In genomic region chr11:57335343-57336110, GRCh38 we compare ENCODE assay signal across 1 cellular context.
TF ChIP-seq lines count a peak whose summit lies in the region.

Gene SSRP1 (minus strand): TSS chr11:57335892. CDS start chr11:57335121, 771 bp downstream.

TF ChIP-seq in HepG2, 621 proteins besides CTCF, POLR2A, EP300 and RAD21 (continued from another document and continues in another):
- peak; percentile 38; the same call in 1 of the 2 replicates for TF ChIP-seq HIVEP1 (CRISPR knock-in tag; IDR thresholded peaks at IDR 0.05)
- TF ChIP-seq MYC (CRISPR knock-in tag; IDR thresholded peaks at IDR 0.05; ENCODE audit: borderline replicate concordance) = peak; percentile 69; the same call in 1 of the 2 replicates
- TF ChIP-seq ZMAT3 (CRISPR knock-in tag; conservative IDR thresholded peaks at IDR 0.05) = no peak
- TF ChIP-seq SATB2 (CRISPR knock-in tag; IDR thresholded peaks at IDR 0.05) = no peak
- peak; percentile 14 for TF ChIP-seq SOX5 (CRISPR knock-in tag; IDR thresholded peaks at IDR 0.05; ENCODE audit: borderline replicate concordance)
- 0 out of 2 replicates have a peak, but pooled peaks have one; percentile 44 for TF ChIP-seq KLF6 (CRISPR knock-in tag; IDR thresholded peaks at IDR 0.05)
- TF ChIP-seq CBFB (CRISPR knock-in tag; IDR thresholded peaks at IDR 0.05) = peak; percentile 74; the same call in 1 of the 2 replicates
- peak; percentile 90 for TF ChIP-seq HOXA3 (CRISPR knock-in tag; IDR thresholded peaks at IDR 0.05)
- peak; percentile 4; the same call in 1 of the 2 replicates for TF ChIP-seq ZNF580 (CRISPR knock-in tag; IDR thresholded peaks at IDR 0.05; ENCODE audit: borderline replicate concordance, low read depth)
- 0 out of 2 replicates have a peak, but pooled peaks have one; percentile 45 for TF ChIP-seq PRDM4 (CRISPR knock-in tag; IDR thresholded peaks at IDR 0.05; ENCODE audit: borderline replicate concordance)
- 0 out of 2 replicates have a peak, but pooled peaks have one; percentile 35 for TF ChIP-seq CREM (IDR thresholded peaks at IDR 0.05)
- no peak for TF ChIP-seq CREM (CRISPR knock-in tag; IDR thresholded peaks at IDR 0.05)
- TF ChIP-seq ZNF280B (CRISPR knock-in tag; IDR thresholded peaks at IDR 0.05; ENCODE audit: borderline replicate concordance) = no peak
- TF ChIP-seq ZNF687 (CRISPR knock-in tag; IDR thresholded peaks at IDR 0.05) = peak; percentile 68
- TF ChIP-seq THAP9 (CRISPR knock-in tag; IDR thresholded peaks at IDR 0.05; ENCODE audit: borderline replicate concordance) = 0 out of 2 replicates have a peak, but pooled peaks have one; percentile 46
- peak; percentile 78 for TF ChIP-seq ZNF331 (CRISPR knock-in tag; IDR thresholded peaks at IDR 0.05)
- no peak for TF ChIP-seq GLI4 (CRISPR knock-in tag; IDR thresholded peaks at IDR 0.05; ENCODE audit: borderline replicate concordance)
- TF ChIP-seq ZFY (CRISPR knock-in tag; IDR thresholded peaks at IDR 0.05) = peak; percentile 70
- no peak for TF ChIP-seq ARID3A (IDR thresholded peaks at IDR 0.05; ENCODE audit: low read depth, low read length)
- 0 out of 2 replicates have a peak, but pooled peaks have one; percentile 21 for TF ChIP-seq THAP8 (CRISPR knock-in tag; IDR thresholded peaks at IDR 0.05; ENCODE audit: borderline replicate concordance)
- peak; percentile 60; the same call in 1 of the 2 replicates for TF ChIP-seq SALL1 (CRISPR knock-in tag; IDR thresholded peaks at IDR 0.05)
- TF ChIP-seq IKZF5 (CRISPR knock-in tag; IDR thresholded peaks at IDR 0.05) = peak; percentile 99
- no peak for TF ChIP-seq ZNF746 (CRISPR knock-in tag; IDR thresholded peaks at IDR 0.05)
- TF ChIP-seq HMGXB4 (CRISPR knock-in tag; IDR thresholded peaks at IDR 0.05; ENCODE audit: borderline replicate concordance in 1 of 2, low read depth in 1 of 2) = peak; percentile 60 to 65; a peak in 2 of 4 replicates
- TF ChIP-seq ISL2 (CRISPR knock-in tag; IDR thresholded peaks at IDR 0.05) = 0 out of 2 replicates have a peak, but pooled peaks have one; percentile 23
- TF ChIP-seq ZNF761 (CRISPR knock-in tag; conservative IDR thresholded peaks at IDR 0.05) = no peak
- TF ChIP-seq ZNF281 (CRISPR knock-in tag; IDR thresholded peaks at IDR 0.05; ENCODE audit: borderline replicate concordance) = 0 out of 2 replicates have a peak, but pooled peaks have one; percentile 5
- no peak; the same call in 1 of the 2 replicates for TF ChIP-seq ZNF891 (CRISPR knock-in tag; IDR thresholded peaks at IDR 0.05)
- TF ChIP-seq TFDP1 (CRISPR knock-in tag; IDR thresholded peaks at IDR 0.05; ENCODE audit: borderline replicate concordance) = peak; percentile 93
- TF ChIP-seq ZNF274 (CRISPR knock-in tag; IDR thresholded peaks at IDR 0.05) = peak; percentile 80; the same call in 1 of the 2 replicates
- TF ChIP-seq ATF7-NPFF (CRISPR knock-in tag; IDR thresholded peaks at IDR 0.05; ENCODE audit: low read depth) = 0 out of 2 replicates have a peak, but pooled peaks have one; percentile 11
